ENCODE assay signal across 26 cellular contexts in the genomic region with DNA sequence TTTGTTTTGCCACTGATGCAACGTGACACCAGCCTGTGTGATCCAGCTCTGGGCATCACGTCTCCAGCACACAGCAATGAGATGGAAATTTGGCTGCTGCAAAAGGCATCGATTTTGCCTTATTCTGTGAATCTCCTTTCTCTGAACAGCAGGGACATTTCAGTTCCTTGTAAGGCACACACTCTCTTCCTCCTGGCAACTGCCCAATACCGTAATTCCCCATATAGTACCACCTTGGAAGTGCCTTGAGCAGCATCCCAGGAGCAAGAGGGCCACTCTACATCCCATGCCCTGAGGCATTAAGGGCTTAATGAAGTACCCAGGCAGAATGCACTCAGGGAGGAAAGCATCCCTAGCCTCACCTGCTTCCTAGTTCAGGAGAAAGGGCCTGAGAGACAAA. TPM values are rescaled to one million over a fixed set of nuclear protein-coding genes. Genes with fewer than 3 reads are reported as not detected.
DNase-seq lines count a peak whose midpoint lies in the region; ATAC-seq and TF ChIP-seq lines count a peak whose summit lies in the region.
"Had no signal": no experiment of that assay in that cellular context is flagged by ENCODE, and none has a peak within 500 bp of the region (broad histone marks: within the 10 kb centered on the region; RNA-seq: fewer than 3 reads in every experiment).

No MANE protein-coding gene starts in this region.

- H3K4me1 ChIP-seq in breast epithelium, result no peaks in the 10 kb centered on the region
- H3K4me1 ChIP-seq: gastrocnemius medialis, tibial nerve had no signal

- no peak for TF ChIP-seq POLR2A in breast epithelium (IDR thresholded peaks at IDR 0.05)

- CTCF ChIA-PET in MCF 10A (lab: Yijun Ruan, JAX), result interaction anchor here (0.6 to 1.0 kb wide), 4 partner anchors 11 to 265 kb away, joined by 3 to 5 read pairs (median 3); no protein-coding TSS in a partner anchor

- H3K4me3 Mint-ChIP-seq in MCF 10A (ENCODE audit: unreplicated experiment), result no peak overlapping the region
- no peak overlapping the region for H3K4me3 Mint-ChIP-seq in nephron progenitor cell
- H3K4me3 Mint-ChIP-seq: activated T-helper 17 cell treated with anti-CD3 and anti-CD28 coated beads, Interleukin-2, amount 50 U/mL, for 72 hours; B cell; central memory CD8-positive, alpha-beta T cell; naive B cell; stimulated activated naive CD8-positive, alpha-beta T cell treated with anti-CD3 and anti-CD28 coated beads, Interleukin-15, amount 100 ng/mL, for 72 hours; WTC11 had no signal

- peaks cover 0 to 18% of the 10 kb centered on the region in 2 donors for H3K27me3 ChIP-seq in breast epithelium
- H3K27me3 ChIP-seq: gastrocnemius medialis, tibial nerve had no signal

- intact Hi-C loops in MCF 10A (cut with micrococcal nuclease) (no loop called here), breast epithelium (cut with DNase I; ENCODE audit: low total_unique reads) (no loop called here)

- H3K9me3 ChIP-seq in breast epithelium, result no peaks in the 10 kb centered on the region
- H3K9me3 ChIP-seq: gastrocnemius medialis, SK-N-SH, tibial nerve had no signal

- no peak overlapping the region for H3K4me3 ChIP-seq in breast epithelium
- H3K4me3 ChIP-seq: gastrocnemius medialis, tibial nerve had no signal

- no peaks in the 10 kb centered on the region for H3K27me3 Mint-ChIP-seq in MCF 10A (ENCODE audit: insufficient read depth, unreplicated experiment)
- H3K27me3 Mint-ChIP-seq in nephron progenitor cell (ENCODE audit: low read depth, poor library complexity), result peaks cover 10% of the 10 kb centered on the region

- DNase-seq in MCF 10A (ENCODE audit: unreplicated experiment), result peak; percentile 12
- no peak for DNase-seq in breast epithelium (ENCODE audit: low spot score in 2 of 2)
- DNase-seq in RPMI7951 (ENCODE audit: low read depth), result peak; percentile 46
- peak; percentile 27 for DNase-seq in fibroblast of peridontal ligament (ENCODE audit: extremely low read depth)
- no peak for DNase-seq in T-helper 2 cell
- no peak for DNase-seq in nephron progenitor cell
- DNase-seq: aorta; gastrocnemius medialis; kidney; mesenchymal stem cell; naive B cell; NCI-H1105 treated with DMSO at 0.1 percent for 48 hours; NCI-H2029 treated with DMSO at 0.1 percent for 48 hours; NCI-H446; SK-N-SH; stimulated activated naive CD8-positive, alpha-beta T cell treated with anti-CD3 and anti-CD28 coated beads, Interleukin-15, amount 100 ng/mL, for 72 hours had no signal

- no peaks in the 10 kb centered on the region for H3K36me3 Mint-ChIP-seq in MCF 10A (ENCODE audit: insufficient read depth, unreplicated experiment)
- H3K36me3 Mint-ChIP-seq in nephron progenitor cell (ENCODE audit: low read depth), result no peaks in the 10 kb centered on the region
- H3K36me3 Mint-ChIP-seq: activated naive CD4-positive, alpha-beta T cell treated with anti-CD3 and anti-CD28 coated beads, Interleukin-2, amount 50 U/mL, for 72 hours; naive B cell; WTC11 had no signal

- H3K27ac ChIP-seq in breast epithelium, result no peak overlapping the region
- H3K27ac ChIP-seq: gastrocnemius medialis, KMS-11, RWPE1, tibial nerve had no signal

- TF ChIP-seq CTCF in MCF 10A (IDR thresholded peaks at IDR 0.05; ENCODE audit: unreplicated experiment) (no peak), breast epithelium (IDR thresholded peaks at IDR 0.05) (no peak), nephron progenitor cell (IDR thresholded peaks at IDR 0.05) (no peak)

- POLR2A ChIA-PET in MCF 10A (lab: Yijun Ruan, JAX), result no interaction called here

- ATAC-seq in HG03469 (IDR thresholded peaks at IDR 0.05; ENCODE audit: unreplicated experiment) (no peak), HG03432 (IDR thresholded peaks at IDR 0.05; ENCODE audit: unreplicated experiment) (no peak)
- ATAC-seq: activated naive CD4-positive, alpha-beta T cell treated with anti-CD3 and anti-CD28 coated beads, Interleukin-2, amount 50 U/mL, for 72 hours; activated T-helper 17 cell treated with anti-CD3 and anti-CD28 coated beads, Interleukin-2, amount 50 U/mL, for 72 hours; gastrocnemius medialis; stimulated activated naive CD8-positive, alpha-beta T cell treated with anti-CD3 and anti-CD28 coated beads, Interleukin-15, amount 100 ng/mL, for 72 hours; WTC11 had no signal

- H3K9me3 Mint-ChIP-seq in MCF 10A (ENCODE audit: unreplicated experiment) (no peaks in the 10 kb centered on the region), nephron progenitor cell (peaks cover 41% of the 10 kb centered on the region)
- H3K9me3 Mint-ChIP-seq: activated naive CD4-positive, alpha-beta T cell treated with anti-CD3 and anti-CD28 coated beads, Interleukin-2, amount 50 U/mL, for 72 hours; activated T-helper 17 cell treated with anti-CD3 and anti-CD28 coated beads, Interleukin-2, amount 50 U/mL, for 72 hours; central memory CD8-positive, alpha-beta T cell; stimulated activated naive CD8-positive, alpha-beta T cell treated with anti-CD3 and anti-CD28 coated beads, Interleukin-15, amount 100 ng/mL, for 72 hours; WTC11 had no signal

- no TSS peak for BruUV-seq in MCF 10A (replicated peaks; lab: Mats Ljungman, UMichigan)

- H3K4me1 Mint-ChIP-seq in MCF 10A (ENCODE audit: insufficient read depth, unreplicated experiment), result peaks cover 18% of the 10 kb centered on the region
- H3K4me1 Mint-ChIP-seq in nephron progenitor cell, result peaks cover 13% of the 10 kb centered on the region
- H3K4me1 Mint-ChIP-seq: activated T-helper 17 cell treated with anti-CD3 and anti-CD28 coated beads, Interleukin-2, amount 50 U/mL, for 72 hours; B cell; central memory CD8-positive, alpha-beta T cell; naive B cell; stimulated activated naive CD8-positive, alpha-beta T cell treated with anti-CD3 and anti-CD28 coated beads, Interleukin-15, amount 100 ng/mL, for 72 hours had no signal

- H3K27ac Mint-ChIP-seq in MCF 10A (ENCODE audit: low read depth, unreplicated experiment) (no peak overlapping the region), nephron progenitor cell (no peak overlapping the region)
- H3K27ac Mint-ChIP-seq: activated naive CD4-positive, alpha-beta T cell treated with anti-CD3 and anti-CD28 coated beads, Interleukin-2, amount 50 U/mL, for 72 hours; activated T-helper 17 cell treated with anti-CD3 and anti-CD28 coated beads, Interleukin-2, amount 50 U/mL, for 72 hours; B cell; stimulated activated naive CD8-positive, alpha-beta T cell treated with anti-CD3 and anti-CD28 coated beads, Interleukin-15, amount 100 ng/mL, for 72 hours; WTC11 had no signal

- H3K36me3 ChIP-seq in breast epithelium, result no peaks in the 10 kb centered on the region
- H3K36me3 ChIP-seq: gastrocnemius medialis, tibial nerve had no signal

RNA-seq across cellular contexts. Expression of a gene that starts 10.5 kb away (rescaled TPM):
- total RNA-seq in MCF 10A (2022) (1.7 and 1.9 TPM in 2 replicates), breast epithelium (10 to 100 TPM in 1 of 3 donors, 1 to 10 TPM in 2; 2.3 to 14.7 (median 2.8) TPM)
- total RNA-seq in RPMI7951 (2014; rRNA removed; shearing (Covaris generic)), result 3.4 and 5.2 TPM in 2 replicates

Comparison
In these comparisons a context has a peak if more than half of its experiments do, and no peak if none do; other contexts are left out.
1. DNase-seq: peak in MCF 10A (single experiment), RPMI7951 (single experiment) and fibroblast of peridontal ligament (single experiment); none in breast epithelium (0 of 2), T-helper 2 cell (0 of 5) and nephron progenitor cell (single experiment).